ENCODE assay signal across 1 cellular context in genomic region chr4:1248262-1249147, GRCh38.
TF ChIP-seq lines count a peak whose summit lies in the region.

Gene CTBP1, minus strand, starts transcription at chr4:1249130. Its CDS starts 7,799 bp downstream, at chr4:1241331.

TF ChIP-seq in HepG2, 621 proteins besides CTCF, POLR2A, EP300 and RAD21 (continued from another document and continues in another):
- TF ChIP-seq, protein P1, sequence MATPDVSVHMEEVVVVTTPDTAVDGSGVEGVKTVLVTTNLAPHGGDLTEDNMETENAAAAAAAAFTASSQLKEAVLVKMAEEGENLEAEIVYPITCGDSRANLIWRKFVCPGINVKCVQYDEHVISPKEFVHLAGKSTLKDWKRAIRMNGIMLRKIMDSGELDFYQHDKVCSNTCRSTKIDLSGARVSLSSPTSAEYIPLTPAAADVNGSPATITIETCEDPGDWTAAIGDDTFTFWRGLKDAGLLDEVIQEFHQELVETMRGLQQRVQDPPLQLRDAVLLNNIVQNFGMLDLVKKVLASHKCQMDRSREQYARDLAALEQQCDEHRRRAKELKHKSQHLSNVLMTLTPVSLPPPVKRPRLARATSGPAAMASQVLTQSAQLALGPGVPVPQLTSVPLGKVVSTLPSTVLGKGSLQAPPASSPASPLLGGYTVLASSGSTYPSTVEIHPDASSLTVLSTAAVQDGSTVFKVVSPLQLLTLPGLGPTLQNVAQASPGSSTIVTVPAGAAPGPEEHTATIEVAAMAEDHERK (CRISPR knock-in tag; IDR thresholded peaks at IDR 0.05; ENCODE audit: low read depth): no peak
- TF ChIP-seq, protein P2, sequence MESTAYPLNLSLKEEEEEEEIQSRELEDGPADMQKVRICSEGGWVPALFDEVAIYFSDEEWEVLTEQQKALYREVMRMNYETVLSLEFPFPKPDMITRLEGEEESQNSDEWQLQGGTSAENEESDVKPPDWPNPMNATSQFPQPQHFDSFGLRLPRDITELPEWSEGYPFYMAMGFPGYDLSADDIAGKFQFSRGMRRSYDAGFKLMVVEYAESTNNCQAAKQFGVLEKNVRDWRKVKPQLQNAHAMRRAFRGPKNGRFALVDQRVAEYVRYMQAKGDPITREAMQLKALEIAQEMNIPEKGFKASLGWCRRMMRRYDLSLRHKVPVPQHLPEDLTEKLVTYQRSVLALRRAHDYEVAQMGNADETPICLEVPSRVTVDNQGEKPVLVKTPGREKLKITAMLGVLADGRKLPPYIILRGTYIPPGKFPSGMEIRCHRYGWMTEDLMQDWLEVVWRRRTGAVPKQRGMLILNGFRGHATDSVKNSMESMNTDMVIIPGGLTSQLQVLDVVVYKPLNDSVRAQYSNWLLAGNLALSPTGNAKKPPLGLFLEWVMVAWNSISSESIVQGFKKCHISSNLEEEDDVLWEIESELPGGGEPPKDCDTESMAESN (CRISPR knock-in tag; conservative IDR thresholded peaks at IDR 0.05): peak; percentile 56; the same call in 1 of the 2 replicates
- no peak for TF ChIP-seq ZBTB1 (CRISPR knock-in tag; IDR thresholded peaks at IDR 0.05; ENCODE audit: borderline replicate concordance)
- TF ChIP-seq ZNF292 (CRISPR knock-in tag; IDR thresholded peaks at IDR 0.05; ENCODE audit: borderline replicate concordance, low read depth): no peak
- TF ChIP-seq, protein P3, sequence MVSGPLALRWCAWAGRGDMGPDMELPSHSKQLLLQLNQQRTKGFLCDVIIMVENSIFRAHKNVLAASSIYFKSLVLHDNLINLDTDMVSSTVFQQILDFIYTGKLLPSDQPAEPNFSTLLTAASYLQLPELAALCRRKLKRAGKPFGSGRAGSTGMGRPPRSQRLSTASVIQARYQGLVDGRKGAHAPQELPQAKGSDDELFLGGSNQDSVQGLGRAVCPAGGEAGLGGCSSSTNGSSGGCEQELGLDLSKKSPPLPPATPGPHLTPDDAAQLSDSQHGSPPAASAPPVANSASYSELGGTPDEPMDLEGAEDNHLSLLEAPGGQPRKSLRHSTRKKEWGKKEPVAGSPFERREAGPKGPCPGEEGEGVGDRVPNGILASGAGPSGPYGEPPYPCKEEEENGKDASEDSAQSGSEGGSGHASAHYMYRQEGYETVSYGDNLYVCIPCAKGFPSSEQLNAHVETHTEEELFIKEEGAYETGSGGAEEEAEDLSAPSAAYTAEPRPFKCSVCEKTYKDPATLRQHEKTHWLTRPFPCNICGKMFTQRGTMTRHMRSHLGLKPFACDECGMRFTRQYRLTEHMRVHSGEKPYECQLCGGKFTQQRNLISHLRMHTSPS (CRISPR knock-in tag; IDR thresholded peaks at IDR 0.05; ENCODE audit: low read depth): no peak
- no peak for TF ChIP-seq ZNF24 (IDR thresholded peaks at IDR 0.05)
- no peak for TF ChIP-seq ARID2 (CRISPR knock-in tag; IDR thresholded peaks at IDR 0.05; ENCODE audit: borderline replicate concordance)
- TF ChIP-seq, protein P4, sequence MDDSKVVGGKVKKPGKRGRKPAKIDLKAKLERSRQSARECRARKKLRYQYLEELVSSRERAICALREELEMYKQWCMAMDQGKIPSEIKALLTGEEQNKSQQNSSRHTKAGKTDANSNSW (CRISPR knock-in tag; IDR thresholded peaks at IDR 0.05; ENCODE audit: borderline replicate concordance): no peak
- TF ChIP-seq KLF12 (CRISPR knock-in tag; IDR thresholded peaks at IDR 0.05; ENCODE audit: borderline replicate concordance): no peak
- TF ChIP-seq ZNF766 (CRISPR knock-in tag; IDR thresholded peaks at IDR 0.05; ENCODE audit: borderline replicate concordance): no peak
- TF ChIP-seq BCL3 (CRISPR knock-in tag; IDR thresholded peaks at IDR 0.05): no peak
- no peak for TF ChIP-seq NR1H2 (CRISPR knock-in tag; IDR thresholded peaks at IDR 0.05; ENCODE audit: borderline replicate concordance, low read depth)
- no peak for TF ChIP-seq DPF2 (CRISPR knock-in tag; IDR thresholded peaks at IDR 0.05; ENCODE audit: borderline replicate concordance, low read depth)
- no peak for TF ChIP-seq NFE2L2 (IDR thresholded peaks at IDR 0.05; ENCODE audit: low read length)
- TF ChIP-seq, protein P5, sequence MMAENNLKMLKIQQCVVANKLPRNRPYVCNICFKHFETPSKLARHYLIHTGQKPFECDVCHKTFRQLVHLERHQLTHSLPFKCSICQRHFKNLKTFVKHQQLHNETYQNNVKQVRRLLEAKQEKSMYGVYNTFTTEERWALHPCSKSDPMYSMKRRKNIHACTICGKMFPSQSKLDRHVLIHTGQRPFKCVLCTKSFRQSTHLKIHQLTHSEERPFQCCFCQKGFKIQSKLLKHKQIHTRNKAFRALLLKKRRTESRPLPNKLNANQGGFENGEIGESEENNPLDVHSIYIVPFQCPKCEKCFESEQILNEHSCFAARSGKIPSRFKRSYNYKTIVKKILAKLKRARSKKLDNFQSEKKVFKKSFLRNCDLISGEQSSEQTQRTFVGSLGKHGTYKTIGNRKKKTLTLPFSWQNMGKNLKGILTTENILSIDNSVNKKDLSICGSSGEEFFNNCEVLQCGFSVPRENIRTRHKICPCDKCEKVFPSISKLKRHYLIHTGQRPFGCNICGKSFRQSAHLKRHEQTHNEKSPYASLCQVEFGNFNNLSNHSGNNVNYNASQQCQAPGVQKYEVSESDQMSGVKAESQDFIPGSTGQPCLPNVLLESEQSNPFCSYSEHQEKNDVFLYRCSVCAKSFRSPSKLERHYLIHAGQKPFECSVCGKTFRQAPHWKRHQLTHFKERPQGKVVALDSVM (CRISPR knock-in tag; IDR thresholded peaks at IDR 0.05): no peak
- TF ChIP-seq ZNF574 (CRISPR knock-in tag; IDR thresholded peaks at IDR 0.05): no peak; the same call in 1 of the 2 replicates
- 0 out of 2 replicates have a peak, but pooled peaks have one; percentile 15 for TF ChIP-seq MED1 (CRISPR knock-in tag; IDR thresholded peaks at IDR 0.05)
- no peak for TF ChIP-seq ZNF839 (CRISPR knock-in tag; IDR thresholded peaks at IDR 0.05; ENCODE audit: borderline replicate concordance)
- 0 out of 2 replicates have a peak, but pooled peaks have one; percentile 35 for TF ChIP-seq ZNF546 (CRISPR knock-in tag; conservative IDR thresholded peaks at IDR 0.05)
- TF ChIP-seq, protein P6, sequence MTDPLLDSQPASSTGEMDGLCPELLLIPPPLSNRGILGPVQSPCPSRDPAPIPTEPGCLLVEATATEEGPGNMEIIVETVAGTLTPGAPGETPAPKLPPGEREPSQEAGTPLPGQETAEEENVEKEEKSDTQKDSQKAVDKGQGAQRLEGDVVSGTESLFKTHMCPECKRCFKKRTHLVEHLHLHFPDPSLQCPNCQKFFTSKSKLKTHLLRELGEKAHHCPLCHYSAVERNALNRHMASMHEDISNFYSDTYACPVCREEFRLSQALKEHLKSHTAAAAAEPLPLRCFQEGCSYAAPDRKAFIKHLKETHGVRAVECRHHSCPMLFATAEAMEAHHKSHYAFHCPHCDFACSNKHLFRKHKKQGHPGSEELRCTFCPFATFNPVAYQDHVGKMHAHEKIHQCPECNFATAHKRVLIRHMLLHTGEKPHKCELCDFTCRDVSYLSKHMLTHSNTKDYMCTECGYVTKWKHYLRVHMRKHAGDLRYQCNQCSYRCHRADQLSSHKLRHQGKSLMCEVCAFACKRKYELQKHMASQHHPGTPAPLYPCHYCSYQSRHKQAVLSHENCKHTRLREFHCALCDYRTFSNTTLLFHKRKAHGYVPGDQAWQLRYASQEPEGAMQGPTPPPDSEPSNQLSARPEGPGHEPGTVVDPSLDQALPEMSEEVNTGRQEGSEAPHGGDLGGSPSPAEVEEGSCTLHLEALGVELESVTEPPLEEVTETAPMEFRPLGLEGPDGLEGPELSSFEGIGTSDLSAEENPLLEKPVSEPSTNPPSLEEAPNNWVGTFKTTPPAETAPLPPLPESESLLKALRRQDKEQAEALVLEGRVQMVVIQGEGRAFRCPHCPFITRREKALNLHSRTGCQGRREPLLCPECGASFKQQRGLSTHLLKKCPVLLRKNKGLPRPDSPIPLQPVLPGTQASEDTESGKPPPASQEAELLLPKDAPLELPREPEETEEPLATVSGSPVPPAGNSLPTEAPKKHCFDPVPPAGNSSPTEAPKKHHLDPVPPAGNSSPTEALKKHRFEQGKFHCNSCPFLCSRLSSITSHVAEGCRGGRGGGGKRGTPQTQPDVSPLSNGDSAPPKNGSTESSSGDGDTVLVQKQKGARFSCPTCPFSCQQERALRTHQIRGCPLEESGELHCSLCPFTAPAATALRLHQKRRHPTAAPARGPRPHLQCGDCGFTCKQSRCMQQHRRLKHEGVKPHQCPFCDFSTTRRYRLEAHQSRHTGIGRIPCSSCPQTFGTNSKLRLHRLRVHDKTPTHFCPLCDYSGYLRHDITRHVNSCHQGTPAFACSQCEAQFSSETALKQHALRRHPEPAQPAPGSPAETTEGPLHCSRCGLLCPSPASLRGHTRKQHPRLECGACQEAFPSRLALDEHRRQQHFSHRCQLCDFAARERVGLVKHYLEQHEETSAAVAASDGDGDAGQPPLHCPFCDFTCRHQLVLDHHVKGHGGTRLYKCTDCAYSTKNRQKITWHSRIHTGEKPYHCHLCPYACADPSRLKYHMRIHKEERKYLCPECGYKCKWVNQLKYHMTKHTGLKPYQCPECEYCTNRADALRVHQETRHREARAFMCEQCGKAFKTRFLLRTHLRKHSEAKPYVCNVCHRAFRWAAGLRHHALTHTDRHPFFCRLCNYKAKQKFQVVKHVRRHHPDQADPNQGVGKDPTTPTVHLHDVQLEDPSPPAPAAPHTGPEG (CRISPR knock-in tag; IDR thresholded peaks at IDR 0.05): peak; percentile 98
- TF ChIP-seq ZNF737 (CRISPR knock-in tag; IDR thresholded peaks at IDR 0.05; ENCODE audit: borderline replicate concordance): no peak
- TF ChIP-seq, protein P7, sequence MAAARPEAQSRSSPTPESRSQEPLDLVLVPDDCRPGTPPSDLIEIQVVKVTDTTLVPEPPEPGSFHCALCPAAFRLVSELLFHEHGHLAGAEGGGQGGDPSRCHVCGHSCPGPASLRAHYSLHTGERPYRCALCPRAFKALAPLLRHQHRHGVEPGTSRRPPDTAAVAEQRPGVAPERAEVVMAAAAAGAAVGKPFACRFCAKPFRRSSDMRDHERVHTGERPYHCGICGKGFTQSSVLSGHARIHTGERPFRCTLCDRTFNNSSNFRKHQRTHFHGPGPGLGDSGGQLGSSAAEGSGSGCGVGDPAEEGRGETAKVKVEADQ (CRISPR knock-in tag; IDR thresholded peaks at IDR 0.05; ENCODE audit: borderline replicate concordance): peak; percentile 26; the same call in 1 of the 2 replicates
- no peak for TF ChIP-seq PRDM10 (CRISPR knock-in tag; IDR thresholded peaks at IDR 0.05; ENCODE audit: low read depth)
- TF ChIP-seq AGO1 (IDR thresholded peaks at IDR 0.05; ENCODE audit: low read depth, low read length, poor library complexity, severe bottlenecking): no peak
- no peak for TF ChIP-seq ZFP37 (CRISPR knock-in tag; IDR thresholded peaks at IDR 0.05; ENCODE audit: borderline replicate concordance)
- no peak for TF ChIP-seq ZFYVE20 (CRISPR knock-in tag; IDR thresholded peaks at IDR 0.05; ENCODE audit: borderline replicate concordance, low read depth)
- no peak for TF ChIP-seq ZSCAN5A (CRISPR knock-in tag; IDR thresholded peaks at IDR 0.05; ENCODE audit: borderline replicate concordance)
- TF ChIP-seq ZNF709 (CRISPR knock-in tag; IDR thresholded peaks at IDR 0.05): no peak; the same call in 1 of the 2 replicates
